In the genomic region with DNA sequence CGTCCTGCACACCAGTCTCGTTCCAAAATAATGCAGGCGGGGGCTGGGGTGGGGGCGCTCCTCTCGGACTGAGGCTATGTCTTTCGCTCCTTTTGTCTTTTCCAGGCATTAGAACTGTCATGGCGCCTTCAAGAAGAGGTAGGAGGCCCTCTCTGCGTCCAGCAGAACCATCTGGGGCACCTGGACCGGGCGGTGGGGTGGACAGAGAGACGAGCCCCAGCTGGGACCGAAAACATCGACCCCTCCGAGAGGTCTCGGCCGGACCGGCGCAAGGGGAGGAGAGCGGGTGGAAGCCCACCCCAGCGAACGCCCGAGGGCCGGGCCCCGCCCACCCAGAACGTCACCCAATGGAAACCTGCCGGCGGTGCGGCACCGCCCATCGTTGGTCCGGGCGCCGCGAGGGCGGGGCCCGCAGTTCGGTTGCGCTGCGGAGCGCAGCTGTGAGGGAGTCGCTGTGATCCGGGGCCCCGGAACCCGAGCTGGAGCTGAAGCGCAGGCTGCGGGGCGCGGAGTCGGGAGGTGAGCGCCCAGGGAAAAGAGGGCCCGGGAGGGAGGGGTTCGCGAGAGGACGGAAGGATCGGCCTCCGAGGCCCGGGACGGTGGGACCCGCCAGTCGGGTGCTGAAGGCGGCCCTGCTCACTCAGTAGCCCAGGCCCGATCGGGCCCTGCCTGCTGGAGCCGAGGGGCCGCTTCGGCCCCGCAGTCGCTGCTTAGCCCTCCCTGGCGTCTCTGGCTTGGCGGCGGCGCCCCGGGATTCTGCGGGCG, we compare ENCODE assay signal across 1 cellular context.
TF ChIP-seq lines count a peak whose summit lies in the region.

NRBP1 (plus strand) TSS at position 419 of the 765 bp plus-strand sequence. CDS start 4,643 bp downstream, outside the sequence.

TF ChIP-seq in HepG2, 621 proteins besides CTCF, POLR2A, EP300 and RAD21 (continued from another document and continues in another):
- TF ChIP-seq, protein P1, sequence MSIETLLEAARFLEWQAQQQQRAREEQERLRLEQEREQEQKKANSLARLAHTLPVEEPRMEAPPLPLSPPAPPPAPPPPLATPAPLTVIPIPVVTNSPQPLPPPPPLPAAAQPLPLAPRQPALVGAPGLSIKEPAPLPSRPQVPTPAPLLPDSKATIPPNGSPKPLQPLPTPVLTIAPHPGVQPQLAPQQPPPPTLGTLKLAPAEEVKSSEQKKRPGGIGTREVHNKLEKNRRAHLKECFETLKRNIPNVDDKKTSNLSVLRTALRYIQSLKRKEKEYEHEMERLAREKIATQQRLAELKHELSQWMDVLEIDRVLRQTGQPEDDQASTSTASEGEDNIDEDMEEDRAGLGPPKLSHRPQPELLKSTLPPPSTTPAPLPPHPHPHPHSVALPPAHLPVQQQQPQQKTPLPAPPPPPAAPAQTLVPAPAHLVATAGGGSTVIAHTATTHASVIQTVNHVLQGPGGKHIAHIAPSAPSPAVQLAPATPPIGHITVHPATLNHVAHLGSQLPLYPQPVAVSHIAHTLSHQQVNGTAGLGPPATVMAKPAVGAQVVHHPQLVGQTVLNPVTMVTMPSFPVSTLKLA (IDR thresholded peaks at IDR 0.05), result no peak
- no peak for TF ChIP-seq ATM (IDR thresholded peaks at IDR 0.05; ENCODE audit: borderline replicate concordance)
- TF ChIP-seq, protein P2, sequence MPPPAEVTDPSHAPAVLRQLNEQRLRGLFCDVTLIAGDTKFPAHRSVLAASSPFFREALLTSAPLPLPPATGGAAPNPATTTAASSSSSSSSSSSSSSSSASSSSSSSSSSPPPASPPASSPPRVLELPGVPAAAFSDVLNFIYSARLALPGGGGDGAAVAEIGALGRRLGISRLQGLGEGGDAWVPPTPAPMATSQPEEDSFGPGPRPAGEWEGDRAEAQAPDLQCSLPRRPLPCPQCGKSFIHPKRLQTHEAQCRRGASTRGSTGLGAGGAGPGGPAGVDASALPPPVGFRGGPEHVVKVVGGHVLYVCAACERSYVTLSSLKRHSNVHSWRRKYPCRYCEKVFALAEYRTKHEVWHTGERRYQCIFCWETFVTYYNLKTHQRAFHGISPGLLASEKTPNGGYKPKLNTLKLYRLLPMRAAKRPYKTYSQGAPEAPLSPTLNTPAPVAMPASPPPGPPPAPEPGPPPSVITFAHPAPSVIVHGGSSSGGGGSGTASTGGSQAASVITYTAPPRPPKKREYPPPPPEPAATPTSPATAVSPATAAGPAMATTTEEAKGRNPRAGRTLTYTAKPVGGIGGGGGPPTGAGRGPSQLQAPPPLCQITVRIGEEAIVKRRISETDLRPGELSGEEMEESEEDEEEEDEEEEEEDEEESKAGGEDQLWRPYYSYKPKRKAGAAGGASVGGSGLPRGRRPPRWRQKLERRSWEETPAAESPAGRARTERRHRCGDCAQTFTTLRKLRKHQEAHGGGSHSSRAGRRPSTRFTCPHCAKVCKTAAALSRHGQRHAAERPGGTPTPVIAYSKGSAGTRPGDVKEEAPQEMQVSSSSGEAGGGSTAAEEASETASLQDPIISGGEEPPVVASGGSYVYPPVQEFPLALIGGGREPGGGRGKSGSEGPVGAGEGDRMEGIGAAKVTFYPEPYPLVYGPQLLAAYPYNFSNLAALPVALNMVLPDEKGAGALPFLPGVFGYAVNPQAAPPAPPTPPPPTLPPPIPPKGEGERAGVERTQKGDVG (CRISPR knock-in tag; IDR thresholded peaks at IDR 0.05; ENCODE audit: borderline replicate concordance), result no peak
- TF ChIP-seq, protein P3, sequence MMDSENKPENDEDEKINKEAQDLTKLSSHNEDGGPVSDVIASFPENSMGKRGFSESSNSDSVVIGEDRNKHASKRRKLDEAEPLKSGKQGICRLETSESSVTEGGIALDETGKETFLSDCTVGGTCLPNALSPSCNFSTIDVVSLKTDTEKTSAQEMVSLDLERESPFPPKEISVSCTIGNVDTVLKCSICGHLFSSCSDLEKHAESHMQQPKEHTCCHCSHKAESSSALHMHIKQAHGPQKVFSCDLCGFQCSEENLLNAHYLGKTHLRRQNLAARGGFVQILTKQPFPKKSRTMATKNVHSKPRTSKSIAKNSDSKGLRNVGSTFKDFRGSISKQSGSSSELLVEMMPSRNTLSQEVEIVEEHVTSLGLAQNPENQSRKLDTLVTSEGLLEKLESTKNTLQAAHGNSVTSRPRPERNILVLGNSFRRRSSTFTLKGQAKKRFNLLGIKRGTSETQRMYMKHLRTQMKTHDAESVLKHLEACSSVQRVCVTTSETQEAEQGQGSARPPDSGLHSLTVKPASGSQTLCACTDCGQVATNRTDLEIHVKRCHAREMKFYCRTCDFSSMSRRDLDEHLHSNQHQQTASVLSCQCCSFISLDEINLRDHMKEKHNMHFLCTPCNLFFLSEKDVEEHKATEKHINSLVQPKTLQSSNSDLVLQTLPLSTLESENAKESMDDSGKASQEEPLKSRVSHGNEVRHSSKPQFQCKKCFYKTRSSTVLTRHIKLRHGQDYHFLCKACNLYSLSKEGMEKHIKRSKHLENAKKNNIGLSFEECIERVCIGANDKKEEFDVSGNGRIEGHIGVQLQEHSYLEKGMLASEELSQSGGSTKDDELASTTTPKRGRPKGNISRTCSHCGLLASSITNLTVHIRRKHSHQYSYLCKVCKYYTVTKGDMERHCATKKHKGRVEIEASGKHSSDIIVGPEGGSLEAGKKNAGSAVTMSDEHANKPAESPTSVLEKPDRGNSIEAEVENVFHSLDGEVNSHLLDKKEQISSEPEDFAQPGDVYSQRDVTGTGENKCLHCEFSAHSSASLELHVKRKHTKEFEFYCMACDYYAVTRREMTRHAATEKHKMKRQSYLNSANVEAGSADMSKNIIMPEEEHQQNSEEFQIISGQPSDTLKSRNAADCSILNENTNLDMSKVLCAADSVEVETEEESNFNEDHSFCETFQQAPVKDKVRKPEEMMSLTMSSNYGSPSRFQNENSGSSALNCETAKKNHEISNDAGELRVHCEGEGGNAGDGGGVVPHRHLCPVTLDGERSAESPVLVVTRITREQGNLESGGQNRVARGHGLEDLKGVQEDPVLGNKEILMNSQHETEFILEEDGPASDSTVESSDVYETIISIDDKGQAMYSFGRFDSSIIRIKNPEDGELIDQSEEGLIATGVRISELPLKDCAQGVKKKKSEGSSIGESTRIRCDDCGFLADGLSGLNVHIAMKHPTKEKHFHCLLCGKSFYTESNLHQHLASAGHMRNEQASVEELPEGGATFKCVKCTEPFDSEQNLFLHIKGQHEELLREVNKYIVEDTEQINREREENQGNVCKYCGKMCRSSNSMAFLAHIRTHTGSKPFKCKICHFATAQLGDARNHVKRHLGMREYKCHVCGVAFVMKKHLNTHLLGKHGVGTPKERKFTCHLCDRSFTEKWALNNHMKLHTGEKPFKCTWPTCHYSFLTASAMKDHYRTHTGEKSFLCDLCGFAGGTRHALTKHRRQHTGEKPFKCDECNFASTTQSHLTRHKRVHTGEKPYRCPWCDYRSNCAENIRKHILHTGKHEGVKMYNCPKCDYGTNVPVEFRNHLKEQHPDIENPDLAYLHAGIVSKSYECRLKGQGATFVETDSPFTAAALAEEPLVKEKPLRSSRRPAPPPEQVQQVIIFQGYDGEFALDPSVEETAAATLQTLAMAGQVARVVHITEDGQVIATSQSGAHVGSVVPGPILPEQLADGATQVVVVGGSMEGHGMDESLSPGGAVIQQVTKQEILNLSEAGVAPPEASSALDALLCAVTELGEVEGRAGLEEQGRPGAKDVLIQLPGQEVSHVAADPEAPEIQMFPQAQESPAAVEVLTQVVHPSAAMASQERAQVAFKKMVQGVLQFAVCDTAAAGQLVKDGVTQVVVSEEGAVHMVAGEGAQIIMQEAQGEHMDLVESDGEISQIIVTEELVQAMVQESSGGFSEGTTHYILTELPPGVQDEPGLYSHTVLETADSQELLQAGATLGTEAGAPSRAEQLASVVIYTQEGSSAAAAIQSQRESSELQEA (CRISPR knock-in tag; IDR thresholded peaks at IDR 0.05; ENCODE audit: not compliant biosample characterization), result peak; percentile 77
- TF ChIP-seq HNF4A (CRISPR knock-in tag; IDR thresholded peaks at IDR 0.05), result no peak; the same call in 1 of the 2 replicates
- TF ChIP-seq ZNF839 (CRISPR knock-in tag; IDR thresholded peaks at IDR 0.05; ENCODE audit: borderline replicate concordance), result no peak; the same call in 1 of the 2 replicates
- peak; percentile 86 for TF ChIP-seq ZNF687 (CRISPR knock-in tag; IDR thresholded peaks at IDR 0.05)
- TF ChIP-seq, protein P4, sequence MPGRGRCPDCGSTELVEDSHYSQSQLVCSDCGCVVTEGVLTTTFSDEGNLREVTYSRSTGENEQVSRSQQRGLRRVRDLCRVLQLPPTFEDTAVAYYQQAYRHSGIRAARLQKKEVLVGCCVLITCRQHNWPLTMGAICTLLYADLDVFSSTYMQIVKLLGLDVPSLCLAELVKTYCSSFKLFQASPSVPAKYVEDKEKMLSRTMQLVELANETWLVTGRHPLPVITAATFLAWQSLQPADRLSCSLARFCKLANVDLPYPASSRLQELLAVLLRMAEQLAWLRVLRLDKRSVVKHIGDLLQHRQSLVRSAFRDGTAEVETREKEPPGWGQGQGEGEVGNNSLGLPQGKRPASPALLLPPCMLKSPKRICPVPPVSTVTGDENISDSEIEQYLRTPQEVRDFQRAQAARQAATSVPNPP (CRISPR knock-in tag; IDR thresholded peaks at IDR 0.05), result peak; percentile 75
- no peak for TF ChIP-seq CENPX (CRISPR knock-in tag; IDR thresholded peaks at IDR 0.05)
- no peak for TF ChIP-seq HHEX (CRISPR knock-in tag; IDR thresholded peaks at IDR 0.05)
- TF ChIP-seq, protein P5, sequence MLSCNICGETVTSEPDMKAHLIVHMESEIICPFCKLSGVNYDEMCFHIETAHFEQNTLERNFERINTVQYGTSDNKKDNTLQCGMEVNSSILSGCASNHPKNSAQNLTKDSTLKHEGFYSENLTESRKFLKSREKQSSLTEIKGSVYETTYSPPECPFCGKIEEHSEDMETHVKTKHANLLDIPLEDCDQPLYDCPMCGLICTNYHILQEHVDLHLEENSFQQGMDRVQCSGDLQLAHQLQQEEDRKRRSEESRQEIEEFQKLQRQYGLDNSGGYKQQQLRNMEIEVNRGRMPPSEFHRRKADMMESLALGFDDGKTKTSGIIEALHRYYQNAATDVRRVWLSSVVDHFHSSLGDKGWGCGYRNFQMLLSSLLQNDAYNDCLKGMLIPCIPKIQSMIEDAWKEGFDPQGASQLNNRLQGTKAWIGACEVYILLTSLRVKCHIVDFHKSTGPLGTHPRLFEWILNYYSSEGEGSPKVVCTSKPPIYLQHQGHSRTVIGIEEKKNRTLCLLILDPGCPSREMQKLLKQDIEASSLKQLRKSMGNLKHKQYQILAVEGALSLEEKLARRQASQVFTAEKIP (CRISPR knock-in tag; IDR thresholded peaks at IDR 0.05; ENCODE audit: borderline replicate concordance), result no peak
